Comparison of ENCODE assay signal across 8 cellular contexts in the genomic region with DNA sequence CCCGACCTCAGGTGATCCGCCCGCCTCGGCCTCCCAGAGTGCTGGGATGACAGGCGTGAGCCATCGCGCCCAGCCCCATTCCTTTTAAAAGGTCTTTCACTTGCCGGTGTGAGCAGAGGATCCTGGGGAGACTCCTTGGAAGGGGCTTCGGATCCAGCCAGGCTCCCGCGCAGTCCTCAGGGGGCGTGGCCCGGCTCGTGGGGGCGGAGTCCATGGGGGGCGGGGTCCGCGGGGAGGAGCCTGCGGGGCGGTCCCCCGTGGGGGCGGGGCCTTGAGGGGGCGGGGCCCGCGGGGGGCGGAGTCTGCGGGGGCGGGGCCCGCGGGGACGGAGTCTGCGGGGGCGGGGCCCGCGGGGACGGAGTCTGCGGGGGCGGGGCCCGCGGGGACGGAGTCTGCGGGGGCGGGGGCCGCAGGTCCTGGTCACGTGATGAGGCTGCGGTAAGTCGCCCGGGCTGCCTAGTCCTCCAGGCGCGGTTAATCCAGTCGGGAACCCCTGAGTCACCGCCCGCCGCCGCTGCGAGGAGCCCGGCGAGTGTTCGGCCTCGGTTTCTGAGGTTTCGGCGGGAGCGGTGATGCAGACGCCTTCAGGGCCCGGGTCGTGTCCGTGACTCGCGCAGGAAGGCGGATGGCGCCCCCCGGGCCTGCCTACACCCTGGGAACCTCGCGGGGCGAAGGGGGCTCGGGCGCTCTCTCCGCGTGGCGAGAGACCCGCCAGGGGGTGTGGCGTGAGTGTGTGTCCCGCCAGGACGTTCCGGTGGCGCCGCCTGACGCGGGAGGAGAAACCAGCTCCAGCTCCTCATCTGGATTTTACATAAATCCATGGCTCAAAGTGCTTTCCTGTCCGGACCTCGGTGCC. TPM values are rescaled to one million over a fixed set of nuclear protein-coding genes. Genes with fewer than 3 reads are reported as not detected.
A peak's percentile ranks its signal among the peaks of the same experiment; 100 is the strongest.
DNase-seq lines count a peak whose midpoint lies in the region; ATAC-seq and TF ChIP-seq lines count a peak whose summit lies in the region.

No MANE protein-coding gene starts in this region.

- H3K36me3 ChIP-seq in CD8-positive, alpha-beta T cell (ENCODE audit: insufficient read depth, low read length): no peaks in the 10 kb centered on the region

- no peaks in the 10 kb centered on the region for H3K36me3 Mint-ChIP-seq in CD8-positive, alpha-beta T cell
- peaks cover 2% of the 10 kb centered on the region for H3K36me3 Mint-ChIP-seq in activated T-helper 1 cell treated with anti-CD3 and anti-CD28 coated beads, Interleukin-12 subunit alpha, Interleukin-12 subunit beta, Interleukin-2, Interleukin-4 antibody, amounts not matched to agents 30 ng/mL and 10 ng/mL and 1 ng/mL, durations not matched to agents 14 hours and 24 hours and 36 hours (ENCODE audit: low read depth)
- H3K36me3 Mint-ChIP-seq in neural crest cell (ENCODE audit: low read depth): no peaks in the 10 kb centered on the region

- POLR2A ChIA-PET in CD8-positive, alpha-beta T cell (lab: Charles Lee): no interaction called here

- H3K27ac ChIP-seq in CD8-positive, alpha-beta T cell (ENCODE audit: low read depth, low read length): no peak overlapping the region

- H3K27ac Mint-ChIP-seq in CD8-positive, alpha-beta T cell: no peak overlapping the region
- peak overlapping the region; percentile 34 for H3K27ac Mint-ChIP-seq in activated T-helper 1 cell treated with anti-CD3 and anti-CD28 coated beads, Interleukin-12 subunit alpha, Interleukin-12 subunit beta, Interleukin-2, Interleukin-4 antibody, amounts not matched to agents 30 ng/mL and 10 ng/mL and 1 ng/mL, durations not matched to agents 14 hours and 24 hours and 36 hours
- H3K27ac Mint-ChIP-seq in neural crest cell (ENCODE audit: unreplicated experiment): no peak overlapping the region

- DNase-seq in CD8-positive, alpha-beta T cell: peak; percentile 30 to 62 (median 52)
- DNase-seq in NAMALWA (ENCODE audit: low spot score) (peak; percentile 44), fibroblast of pulmonary artery (ENCODE audit: low read depth) (peak; percentile 56), neural crest cell (ENCODE audit: low read depth, low spot score) (peak; percentile 74), ureter (ENCODE audit: low spot score) (peak; percentile 64)
- no peak for DNase-seq in activated T-helper 1 cell treated with anti-CD3 and anti-CD28 coated beads, Interleukin-12 subunit alpha, Interleukin-12 subunit beta, Interleukin-2, Interleukin-4 antibody, amounts not matched to agents 30 ng/mL and 10 ng/mL and 1 ng/mL, durations not matched to agents 14 hours and 24 hours and 36 hours (ENCODE audit: low spot score)

- no peaks in the 10 kb centered on the region for H3K9me3 Mint-ChIP-seq in CD8-positive, alpha-beta T cell
- no peaks in the 10 kb centered on the region for H3K9me3 Mint-ChIP-seq in activated T-helper 1 cell treated with anti-CD3 and anti-CD28 coated beads, Interleukin-12 subunit alpha, Interleukin-12 subunit beta, Interleukin-2, Interleukin-4 antibody, amounts not matched to agents 30 ng/mL and 10 ng/mL and 1 ng/mL, durations not matched to agents 14 hours and 24 hours and 36 hours
- H3K9me3 Mint-ChIP-seq in neural crest cell: no peaks in the 10 kb centered on the region

- peak; percentile 66 for ATAC-seq in CD8-positive, alpha-beta T cell
- ATAC-seq in HG03196 (IDR thresholded peaks at IDR 0.05; ENCODE audit: unreplicated experiment): no peak
- ATAC-seq in HG02884 (IDR thresholded peaks at IDR 0.05; ENCODE audit: unreplicated experiment): no peak

- H3K4me3 Mint-ChIP-seq in CD8-positive, alpha-beta T cell: peak overlapping the region; percentile 5
- no peak overlapping the region for H3K4me3 Mint-ChIP-seq in activated T-helper 1 cell treated with anti-CD3 and anti-CD28 coated beads, Interleukin-12 subunit alpha, Interleukin-12 subunit beta, Interleukin-2, Interleukin-4 antibody, amounts not matched to agents 30 ng/mL and 10 ng/mL and 1 ng/mL, durations not matched to agents 14 hours and 24 hours and 36 hours
- peak overlapping the region; percentile 66 for H3K4me3 Mint-ChIP-seq in neural crest cell

- no peak overlapping the region for H3K4me3 ChIP-seq in CD8-positive, alpha-beta T cell (ENCODE audit: low read depth, low read length)
- peak overlapping the region; percentile 59 for H3K4me3 ChIP-seq in fibroblast of pulmonary artery (replicated peaks; ENCODE audit: low read depth, low read length)

- H3K27me3 Mint-ChIP-seq in CD8-positive, alpha-beta T cell (ENCODE audit: low read depth): no peaks in the 10 kb centered on the region
- H3K27me3 Mint-ChIP-seq in activated T-helper 1 cell treated with anti-CD3 and anti-CD28 coated beads, Interleukin-12 subunit alpha, Interleukin-12 subunit beta, Interleukin-2, Interleukin-4 antibody, amounts not matched to agents 30 ng/mL and 10 ng/mL and 1 ng/mL, durations not matched to agents 14 hours and 24 hours and 36 hours (ENCODE audit: insufficient read depth): peaks cover 3% of the 10 kb centered on the region
- peaks cover 6% of the 10 kb centered on the region for H3K27me3 Mint-ChIP-seq in neural crest cell (ENCODE audit: low read depth)

- CTCF ChIA-PET in CD8-positive, alpha-beta T cell (lab: Charles Lee): no interaction called here

- no peaks in the 10 kb centered on the region for H3K9me3 ChIP-seq in CD8-positive, alpha-beta T cell (ENCODE audit: low read length)

- intact Hi-C loops in CD8-positive, alpha-beta T cell (cut with DNase I, micrococcal nuclease): loop anchor here (1.0 to 10.0 kb wide), 5 partner anchors 24 to 849 kb away; a partner anchor contains a TSS
- intact Hi-C loops in activated T-helper 1 cell treated with anti-CD3 and anti-CD28 coated beads, Interleukin-12 subunit alpha, Interleukin-12 subunit beta, Interleukin-2, Interleukin-4 antibody, amounts not matched to agents 30 ng/mL and 10 ng/mL and 1 ng/mL, durations not matched to agents 14 hours and 24 hours and 36 hours (cut with micrococcal nuclease): loop anchor here (2.0 kb wide), 1 partner anchor 23 kb away; no protein-coding TSS in a partner anchor

- no peak for TF ChIP-seq CTCF in CD8-positive, alpha-beta T cell (IDR thresholded peaks at IDR 0.05)
- TF ChIP-seq CTCF in fibroblast of pulmonary artery (IDR thresholded peaks at IDR 0.05; ENCODE audit: low read length, missing control alignments) (no peak), neural crest cell (conservative IDR thresholded peaks at IDR 0.05) (no peak)

- H3K4me1 ChIP-seq in CD8-positive, alpha-beta T cell (ENCODE audit: insufficient read depth, low read length): peaks cover 48% of the 10 kb centered on the region

- no peaks in the 10 kb centered on the region for H3K27me3 ChIP-seq in CD8-positive, alpha-beta T cell (ENCODE audit: insufficient read depth, low read length)

- peaks cover 34% of the 10 kb centered on the region for H3K4me1 Mint-ChIP-seq in CD8-positive, alpha-beta T cell (ENCODE audit: low read depth)
- peaks cover 24% of the 10 kb centered on the region for H3K4me1 Mint-ChIP-seq in activated T-helper 1 cell treated with anti-CD3 and anti-CD28 coated beads, Interleukin-12 subunit alpha, Interleukin-12 subunit beta, Interleukin-2, Interleukin-4 antibody, amounts not matched to agents 30 ng/mL and 10 ng/mL and 1 ng/mL, durations not matched to agents 14 hours and 24 hours and 36 hours (ENCODE audit: low read depth)
- peaks cover 4% of the 10 kb centered on the region for H3K4me1 Mint-ChIP-seq in neural crest cell

RNA-seq across cellular contexts. Expression of a gene that starts 23.6 kb away (rescaled TPM):
- 10 to 100 TPM; 46.4 to 48.7 TPM for total RNA-seq in CD8-positive, alpha-beta T cell
- 58.4 and 66.7 TPM in 2 replicates for total RNA-seq in activated T-helper 1 cell treated with anti-CD3 and anti-CD28 coated beads, Interleukin-12 subunit alpha, Interleukin-12 subunit beta, Interleukin-2, Interleukin-4 antibody, amounts not matched to agents 30 ng/mL and 10 ng/mL and 1 ng/mL, durations not matched to agents 14 hours and 24 hours and 36 hours
- total RNA-seq in neural crest cell (57.4 and 59.7 TPM in 2 replicates), ureter (207 TPM)
